In the genomic region with DNA sequence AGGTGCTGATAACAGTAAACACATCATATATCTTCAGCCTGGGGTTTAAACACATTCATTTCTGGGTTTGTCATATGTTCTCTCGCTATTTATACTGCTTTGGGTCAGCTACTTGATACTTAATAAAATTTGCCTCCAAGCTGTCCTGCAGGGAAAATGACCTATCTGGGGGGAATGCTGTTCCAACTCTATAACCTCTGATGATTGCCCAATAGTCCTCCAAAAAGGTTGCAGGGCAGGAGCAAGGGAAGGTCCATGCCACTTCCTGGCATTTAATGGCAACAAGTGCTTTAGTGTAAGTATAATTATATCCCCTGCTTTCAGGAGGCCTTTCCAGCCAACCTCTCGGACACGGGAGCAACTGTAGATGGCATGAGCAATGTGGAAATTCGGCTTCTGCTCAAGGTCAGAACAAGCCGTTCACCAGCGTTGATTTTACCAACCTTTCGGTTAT, we compare ENCODE assay signal across 1 cellular context.
TF ChIP-seq lines count a peak whose summit lies in the region.

No MANE protein-coding gene starts in this region.

TF ChIP-seq in IMR-90, 13 proteins besides CTCF, POLR2A, EP300 and RAD21 (continued from another document):
- TF ChIP-seq, protein P1, sequence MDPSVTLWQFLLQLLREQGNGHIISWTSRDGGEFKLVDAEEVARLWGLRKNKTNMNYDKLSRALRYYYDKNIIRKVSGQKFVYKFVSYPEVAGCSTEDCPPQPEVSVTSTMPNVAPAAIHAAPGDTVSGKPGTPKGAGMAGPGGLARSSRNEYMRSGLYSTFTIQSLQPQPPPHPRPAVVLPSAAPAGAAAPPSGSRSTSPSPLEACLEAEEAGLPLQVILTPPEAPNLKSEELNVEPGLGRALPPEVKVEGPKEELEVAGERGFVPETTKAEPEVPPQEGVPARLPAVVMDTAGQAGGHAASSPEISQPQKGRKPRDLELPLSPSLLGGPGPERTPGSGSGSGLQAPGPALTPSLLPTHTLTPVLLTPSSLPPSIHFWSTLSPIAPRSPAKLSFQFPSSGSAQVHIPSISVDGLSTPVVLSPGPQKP (IDR thresholded peaks at IDR 0.05; ENCODE audit: borderline replicate concordance, low read depth, low read length): no peak
- TF ChIP-seq BHLHE40 (IDR thresholded peaks at IDR 0.05; ENCODE audit: low read depth, low read length) (no peak), RCOR1 (IDR thresholded peaks at IDR 0.05; ENCODE audit: insufficient replicate concordance, low read length) (no peak), MAZ (IDR thresholded peaks at IDR 0.05; ENCODE audit: borderline replicate concordance, low read depth, low read length) (no peak), RFX5 (IDR thresholded peaks at IDR 0.05; ENCODE audit: low read depth, low read length) (no peak), CEBPB (IDR thresholded peaks at IDR 0.05; ENCODE audit: low read depth, low read length) (peak; percentile 55; the same call in 1 of the 2 replicates)
